In genomic region chr9:107119294-107119693, GRCh38 we compare ENCODE assay signal across 13 cellular contexts.
A peak's percentile ranks its signal among the peaks of the same experiment; 100 is the strongest.
DNase-seq lines count a peak whose midpoint lies in the region; ATAC-seq and TF ChIP-seq lines count a peak whose summit lies in the region.
"Had no signal": no experiment of that assay in that cellular context is flagged by ENCODE, and none has a peak within 500 bp of the region (broad histone marks: within the 10 kb centered on the region; RNA-seq: fewer than 3 reads in every experiment).

No MANE protein-coding gene starts in this region.

- H3K4me1 ChIP-seq in heart right ventricle: peaks cover 0 to 8% (median 3%) of the 10 kb centered on the region in 9 donors
- H3K4me1 ChIP-seq: BE2C, HAP-1 had no signal

- no peaks in the 10 kb centered on the region for H3K36me3 ChIP-seq in heart right ventricle
- H3K36me3 ChIP-seq: BE2C, HAP-1 had no signal

- WGBS in heart right ventricle, 2 donors: 22 to 53% methylated on average over 1 of the region's 1 CpG

- H3K27ac ChIP-seq in heart right ventricle: no peak overlapping the region
- H3K27ac ChIP-seq: C4-2B had no signal

- ATAC-seq in Right ventricle myocardium superior (ENCODE audit: poor library complexity) (peak; percentile 88), heart right ventricle (peak; percentile 52 to 92 (median 78)), GM18870 (IDR thresholded peaks at IDR 0.05; ENCODE audit: unreplicated experiment) (no peak)

- intact Hi-C loops in Right ventricle myocardium superior (cut with DNase I): no loop called here
- intact Hi-C loops in cardiac septum (cut with DNase I): no loop called here
- intact Hi-C loops in heart right ventricle (cut with DNase I): no loop called here

- H3K9me3 ChIP-seq in heart right ventricle: no peaks in the 10 kb centered on the region
- H3K9me3 ChIP-seq: BE2C, HAP-1 had no signal

- DNase-seq in Right ventricle myocardium superior (no peak), cardiac septum (ENCODE audit: low spot score) (no peak), NCI-H526 (lab: John Stamatoyannopoulos, UW) (peak; percentile 86 to 93), heart right ventricle (peak in 1 of 2 donors; percentile 11), glomerular visceral epithelial cell (ENCODE audit: extremely low spot score) (no peak), dedifferentiated amniotic fluid mesenchymal stem cell (ENCODE audit: extremely low spot score) (no peak)
- DNase-seq: BE2C; CD4-positive, alpha-beta memory T cell; DND-41; GDM1 had no signal

- peaks cover 0 to 9% (median 0%) of the 10 kb centered on the region in 7 donors for H3K27me3 ChIP-seq in heart right ventricle
- H3K27me3 ChIP-seq: BE2C had no signal

- TF ChIP-seq CTCF in heart right ventricle (IDR thresholded peaks at IDR 0.05): no peak

- H3K4me3 ChIP-seq in heart right ventricle: no peak overlapping the region
- H3K4me3 ChIP-seq: HAP-1 had no signal

Comparison
In these comparisons a context has a peak if more than half of its experiments do, and no peak if none do; other contexts are left out.
1. DNase-seq: peak in NCI-H526 (2 of 2); none in Right ventricle myocardium superior (single experiment), cardiac septum (single experiment), glomerular visceral epithelial cell (single experiment) and dedifferentiated amniotic fluid mesenchymal stem cell (single experiment).